In the genomic region with DNA sequence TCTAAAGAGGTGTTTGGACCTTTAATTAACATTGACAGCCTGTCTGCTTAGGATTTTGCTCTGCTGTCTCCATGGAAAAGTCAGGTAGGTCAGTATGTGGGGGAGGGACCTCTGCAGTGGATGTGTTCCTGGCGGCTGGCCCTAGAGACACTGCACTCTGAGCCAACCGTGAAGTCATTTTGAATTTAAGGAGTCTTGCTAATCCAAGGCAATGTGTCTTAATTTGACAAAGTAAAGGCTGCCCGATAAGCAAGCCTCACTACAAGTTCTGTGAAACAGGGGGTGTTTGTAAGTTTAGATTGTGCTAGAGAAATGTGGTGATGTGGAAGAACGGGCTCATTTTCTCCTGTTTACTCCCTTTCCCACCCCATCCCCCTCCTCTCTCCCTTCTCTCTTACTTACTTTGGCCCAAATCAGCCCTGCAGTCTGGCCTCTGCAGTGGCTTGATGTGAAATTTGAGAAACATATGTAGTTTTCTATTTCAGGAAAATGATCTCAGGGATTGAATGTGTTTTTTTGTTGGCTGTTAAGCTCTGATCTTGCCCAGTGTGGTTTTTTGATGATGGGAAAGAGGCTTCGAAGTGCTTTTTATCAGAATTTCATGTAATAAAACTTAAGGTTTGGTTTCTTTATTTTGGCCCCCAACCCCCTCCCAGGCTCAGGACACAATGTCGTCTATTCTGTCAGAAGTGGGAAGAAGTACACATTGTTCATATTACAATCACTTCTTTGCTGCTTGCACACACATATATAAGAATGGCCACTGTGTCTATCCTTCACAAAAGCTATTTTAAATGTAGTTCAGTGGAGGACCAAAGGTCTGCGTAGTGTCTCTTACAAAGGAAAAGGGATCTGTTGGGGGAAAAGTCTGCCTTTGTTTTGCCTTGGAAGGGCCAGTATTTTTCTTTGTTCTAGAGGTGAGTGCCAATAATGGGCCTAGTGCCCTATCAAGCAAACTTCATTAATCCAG, we compare ENCODE assay signal across 9 cellular contexts.
DNase-seq lines count a peak whose midpoint lies in the region; ATAC-seq and TF ChIP-seq lines count a peak whose summit lies in the region.
"Had no signal": no experiment of that assay in that cellular context is flagged by ENCODE, and none has a peak within 500 bp of the region (broad histone marks: within the 10 kb centered on the region; RNA-seq: fewer than 3 reads in every experiment).

No MANE protein-coding gene starts in this region.

- TF ChIP-seq CTCF in epithelial cell of proximal tubule (conservative IDR thresholded peaks at IDR 0.05; ENCODE audit: low read depth, low read length): no peak

- no peaks in the 10 kb centered on the region for H3K36me3 Mint-ChIP-seq in activated T-helper 17 cell treated with anti-CD3 and anti-CD28 coated beads, Interleukin-2, amount 50 U/mL, for 72 hours (ENCODE audit: low read depth)

- H3K4me1 Mint-ChIP-seq in activated T-helper 17 cell treated with anti-CD3 and anti-CD28 coated beads, Interleukin-2, amount 50 U/mL, for 72 hours: peaks cover 4% of the 10 kb centered on the region

- H3K4me3 Mint-ChIP-seq in activated T-helper 17 cell treated with anti-CD3 and anti-CD28 coated beads, Interleukin-2, amount 50 U/mL, for 72 hours: no peak overlapping the region
- H3K4me3 Mint-ChIP-seq: stimulated activated naive CD8-positive, alpha-beta T cell treated with anti-CD3 and anti-CD28 coated beads, Interleukin-15, Interleukin-2, amounts not matched to agents 100 ng/mL and 50 ng/mL, for 24 hours had no signal

- no peaks in the 10 kb centered on the region for H3K9me3 Mint-ChIP-seq in activated T-helper 17 cell treated with anti-CD3 and anti-CD28 coated beads, Interleukin-2, amount 50 U/mL, for 72 hours
- H3K9me3 Mint-ChIP-seq: stimulated activated naive CD8-positive, alpha-beta T cell treated with anti-CD3 and anti-CD28 coated beads, Interleukin-15, Interleukin-2, amounts not matched to agents 100 ng/mL and 50 ng/mL, for 24 hours had no signal

- no peak overlapping the region for H3K27ac Mint-ChIP-seq in activated T-helper 17 cell treated with anti-CD3 and anti-CD28 coated beads, Interleukin-2, amount 50 U/mL, for 72 hours
- H3K27ac Mint-ChIP-seq: stimulated activated naive CD8-positive, alpha-beta T cell treated with anti-CD3 and anti-CD28 coated beads, Interleukin-15, Interleukin-2, amounts not matched to agents 100 ng/mL and 50 ng/mL, for 24 hours had no signal

- no peak for ATAC-seq in activated T-helper 17 cell treated with anti-CD3 and anti-CD28 coated beads, Interleukin-2, amount 50 U/mL, for 72 hours (replicated peaks)

- peak in 11 of 14 donors; percentile 10 to 98 (median 41) for DNase-seq in C1 segment of cervical spinal cord (lab: John Stamatoyannopoulos, UW)
- peak; percentile 99 for DNase-seq in NCI-H446 treated with DMSO at 0.1 percent for 48 hours (lab: John Stamatoyannopoulos, UW)
- peak; percentile 15 for DNase-seq in epithelial cell of proximal tubule (ENCODE audit: low read depth)
- peak; percentile 83 for DNase-seq in mucosa of gallbladder (ENCODE audit: low spot score)
- no peak for DNase-seq in occipital lobe (lab: John Stamatoyannopoulos, UW)
- no peak for DNase-seq in UCSD-AML1 (lab: John Stamatoyannopoulos, UW; ENCODE audit: unreplicated experiment)
- no peak for DNase-seq in activated effector memory CD4-positive, alpha-beta T cell treated with Interleukin-2 at 50 U/mL for 16 hours

- no peak overlapping the region for H3K4me3 ChIP-seq in epithelial cell of proximal tubule (ENCODE audit: low read depth, low read length)

- no peaks in the 10 kb centered on the region for H3K27me3 Mint-ChIP-seq in activated T-helper 17 cell treated with anti-CD3 and anti-CD28 coated beads, Interleukin-2, amount 50 U/mL, for 72 hours
- H3K27me3 Mint-ChIP-seq: stimulated activated naive CD8-positive, alpha-beta T cell treated with anti-CD3 and anti-CD28 coated beads, Interleukin-15, Interleukin-2, amounts not matched to agents 100 ng/mL and 50 ng/mL, for 24 hours had no signal

Comparison
In these comparisons a context has a peak if more than half of its experiments do, and no peak if none do; other contexts are left out.
1. DNase-seq: peak in C1 segment of cervical spinal cord (11 of 14), NCI-H446 treated with DMSO at 0.1 percent for 48 hours (single experiment), epithelial cell of proximal tubule (single experiment) and mucosa of gallbladder (single experiment); none in occipital lobe (single experiment), UCSD-AML1 (single experiment) and activated effector memory CD4-positive, alpha-beta T cell treated with Interleukin-2 at 50 U/mL for 16 hours (single experiment).